Comparison of ENCODE assay signal across 8 cellular contexts in the genomic region with DNA sequence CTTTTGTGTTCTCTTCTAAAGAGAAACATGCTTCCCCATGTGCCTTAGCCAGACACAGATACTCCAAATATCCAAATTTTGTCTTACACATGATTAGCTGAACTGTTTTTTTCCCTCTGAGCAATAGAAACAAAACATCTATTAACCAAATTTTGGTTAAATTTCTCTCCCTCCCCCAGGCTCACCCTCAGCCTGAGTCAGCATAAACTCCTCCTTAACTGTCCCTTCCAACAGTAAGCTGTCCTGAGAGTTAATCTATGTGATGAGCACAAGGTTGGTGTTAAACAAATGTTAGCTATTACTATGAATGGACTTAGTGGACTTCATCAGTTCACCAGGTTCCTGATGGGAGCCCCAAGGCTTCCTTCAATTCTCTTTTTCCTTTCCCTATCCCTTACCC.
"Had no signal": no experiment of that assay in that cellular context is flagged by ENCODE, and none has a peak within 500 bp of the region (broad histone marks: within the 10 kb centered on the region; RNA-seq: fewer than 3 reads in every experiment).

No MANE protein-coding gene starts in this region.

- DNase-seq: GDM1, GF-D8 had no signal

- ATAC-seq: GM12878 had no signal

- FAIRE-seq: G401.6, GM12878, GM12891, GM12892, GM18507, GM19239 had no signal

- H3K4me3 ChIP-seq: GM12878 had no signal
